ENCODE assay signal across 20 cellular contexts in the genomic region with DNA sequence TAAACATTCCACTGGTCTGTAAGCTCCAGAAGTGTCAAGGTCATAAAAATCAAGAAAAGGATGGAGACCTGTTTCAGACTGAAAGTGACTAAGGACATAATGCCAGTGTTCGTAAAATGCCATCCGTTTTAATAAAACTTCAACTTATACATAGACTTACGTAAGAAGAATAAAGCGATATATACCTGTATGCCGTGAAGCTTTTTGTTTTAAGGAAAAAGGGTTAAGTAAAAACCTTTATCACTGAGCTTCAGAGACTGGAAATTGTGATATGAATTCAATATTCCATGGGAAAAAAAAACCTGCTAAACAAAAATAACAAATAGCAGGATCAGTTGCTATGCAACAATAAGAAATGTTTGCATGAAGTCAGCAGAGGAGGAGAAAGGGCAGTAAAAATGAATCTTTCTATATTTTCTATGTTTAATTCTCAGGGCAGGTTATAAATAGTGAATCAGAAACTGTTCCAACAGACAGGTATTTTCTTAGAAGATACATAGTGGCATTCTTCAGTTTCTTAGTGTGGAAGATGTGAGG. TPM values are rescaled to one million over a fixed set of nuclear protein-coding genes. Genes with fewer than 3 reads are reported as not detected.
DNase-seq lines count a peak whose midpoint lies in the region; ATAC-seq and TF ChIP-seq lines count a peak whose summit lies in the region.
"Had no signal": no experiment of that assay in that cellular context is flagged by ENCODE, and none has a peak within 500 bp of the region (broad histone marks: within the 10 kb centered on the region; RNA-seq: fewer than 3 reads in every experiment).

No MANE protein-coding gene starts in this region.

- H3K27ac ChIP-seq in right atrium auricular region (peak overlapping the region; percentile 46 to 63), right cardiac atrium (ENCODE audit: low read length) (no peak overlapping the region), adrenal gland (peak overlapping the region; percentile 34 to 82 (median 44)), left lung (peak overlapping the region; percentile 3 to 84), thoracic aorta (peak overlapping the region; percentile 23 to 43)
- H3K27ac ChIP-seq: pancreas had no signal

- H3K27me3 ChIP-seq in right atrium auricular region: no peaks in the 10 kb centered on the region
- no peaks in the 10 kb centered on the region for H3K27me3 ChIP-seq in right cardiac atrium (ENCODE audit: control insufficient read depth, insufficient read depth)
- no peaks in the 10 kb centered on the region for H3K27me3 ChIP-seq in adrenal gland
- H3K27me3 ChIP-seq in left lung: no peaks in the 10 kb centered on the region
- H3K27me3 ChIP-seq in thoracic aorta (replicated peaks; ENCODE audit: insufficient read depth): no peaks in the 10 kb centered on the region
- H3K27me3 ChIP-seq: BLaER1 treated with 17β-estradiol and CSF1 and Interleukin-3, amounts not matched to agents 10 nM and 100 nM; pancreas; upper lobe of right lung had no signal

- peaks cover 0 to 71% of the 10 kb centered on the region in 2 donors for H3K4me1 ChIP-seq in right atrium auricular region
- H3K4me1 ChIP-seq in right cardiac atrium (ENCODE audit: control insufficient read depth, insufficient read depth, low read length): peaks cover 14% of the 10 kb centered on the region
- H3K4me1 ChIP-seq in adrenal gland (replicated peaks in 1 of 2): peaks cover 26 to 88% of the 10 kb centered on the region in 2 donors
- H3K4me1 ChIP-seq in left lung: peaks cover 24 to 98% of the 10 kb centered on the region in 2 donors
- H3K4me1 ChIP-seq in thoracic aorta (ENCODE audit: control insufficient read depth in 1 of 2, low read depth in 2 of 2): peaks cover 53 to 94% of the 10 kb centered on the region in 2 donors

- ATAC-seq in right cardiac atrium (no peak), left lung (no peak), thoracic aorta (ENCODE audit: insufficient number of reproducible peaks, low FRiP score, low read depth) (no peak), esophagus mucosa (no peak)
- ATAC-seq: HCT116; stimulated activated naive B cell treated with anti-CD40 and anti-IgM and Interleukin-4, amounts not matched to agents 10 μg/mL and 1 μg/mL and 100 μg/mL, for 72 hours; upper lobe of right lung had no signal

- WGBS in right cardiac atrium: 66% methylated on average over 5 of the region's 5 CpGs
- WGBS in adrenal gland, 4 donors: 48 to 71% (median 66%) methylated on average over 5 of the region's 5 CpGs

- H3K9me3 ChIP-seq in right atrium auricular region: no peaks in the 10 kb centered on the region
- no peaks in the 10 kb centered on the region for H3K9me3 ChIP-seq in right cardiac atrium (ENCODE audit: control insufficient read depth, low read length)
- H3K9me3 ChIP-seq in adrenal gland (replicated peaks in 1 of 3): no peaks in the 10 kb centered on the region
- no peaks in the 10 kb centered on the region for H3K9me3 ChIP-seq in left lung
- no peaks in the 10 kb centered on the region for H3K9me3 ChIP-seq in thoracic aorta
- H3K9me3 ChIP-seq: pancreas, upper lobe of right lung had no signal

- intact Hi-C loops in right cardiac atrium (cut with DNase I) (loop anchor here in 1 of 4 donors (10.0 kb wide), 1 partner anchor 85 kb away; no protein-coding TSS in a partner anchor), adrenal gland (cut with DNase I) (no loop called here), left lung (cut with DNase I) (no loop called here)

- TF ChIP-seq POLR2A in adrenal gland (IDR thresholded peaks at IDR 0.05): no peak

- no peak for TF ChIP-seq CTCF in right atrium auricular region (IDR thresholded peaks at IDR 0.05)
- no peak for TF ChIP-seq CTCF in adrenal gland (IDR thresholded peaks at IDR 0.05)
- TF ChIP-seq CTCF in left lung (IDR thresholded peaks at IDR 0.05): no peak
- TF ChIP-seq CTCF in thoracic aorta (IDR thresholded peaks at IDR 0.05): no peak

- H3K4me3 ChIP-seq in right atrium auricular region (no peak overlapping the region), right cardiac atrium (ENCODE audit: low read length) (no peak overlapping the region), adrenal gland (no peak overlapping the region), left lung (no peak overlapping the region), thoracic aorta (peak overlapping the region; percentile 8)
- H3K4me3 ChIP-seq: BLaER1 treated with 17β-estradiol and CSF1 and Interleukin-3, amounts not matched to agents 10 nM and 100 nM; pancreas; upper lobe of right lung had no signal

- no peaks in the 10 kb centered on the region for H3K36me3 ChIP-seq in right atrium auricular region
- no peaks in the 10 kb centered on the region for H3K36me3 ChIP-seq in adrenal gland (replicated peaks in 1 of 2)
- H3K36me3 ChIP-seq in left lung: no peaks in the 10 kb centered on the region
- no peaks in the 10 kb centered on the region for H3K36me3 ChIP-seq in thoracic aorta
- H3K36me3 ChIP-seq: pancreas, upper lobe of right lung had no signal

- DNase-seq in right atrium auricular region (ENCODE audit: low spot score) (no peak), right cardiac atrium (no peak), adrenal gland (no peak), left lung (no peak), thoracic aorta (ENCODE audit: low spot score) (no peak), NCI-H1930 (lab: John Stamatoyannopoulos, UW) (no peak)
- no peak for DNase-seq in stimulated activated CD4-positive, alpha-beta T cell treated with anti-CD3 and anti-CD28 coated beads, Interleukin-2, amount 100 ng/mL, for 24 hours
- DNase-seq: activated CD4-positive, alpha-beta T cell treated with anti-CD3 and anti-CD28 coated beads, Interleukin-2, amount 10 ng/mL, durations not matched to agents 7 days and 5 days; kidney glomerular epithelial cell; NCI-H1694; NCI-H446 treated with DMSO at 0.1 percent for 48 hours; pancreas; SHP77 treated with DMSO at 0.1 percent for 48 hours; small intestine; stimulated activated naive B cell treated with anti-CD40 and anti-IgM and Interleukin-4, amounts not matched to agents 10 μg/mL and 1 μg/mL and 100 μg/mL, for 72 hours; T1000; upper lobe of right lung had no signal

RNA-seq across cellular contexts. Expression of a gene that starts 42.5 kb away (rescaled TPM):
- 10 to 100 TPM; 23.1 to 26.1 TPM for total RNA-seq in right atrium auricular region
- total RNA-seq in right cardiac atrium: 10 to 100 TPM; 24.5 to 44.7 (median 28.9) TPM
- polyA plus RNA-seq in right cardiac atrium: 11.9 TPM
- 10 to 100 TPM; 28.8 to 82.5 (median 37.7) TPM for total RNA-seq in adrenal gland
- polyA plus RNA-seq in adrenal gland: 10 to 100 TPM; 14.8 to 29.2 (median 18.5) TPM
- total RNA-seq in left lung: 10 to 100 TPM; 33.3 to 34.6 TPM
- total RNA-seq in thoracic aorta: 100 to 1,000 TPM in 1 of 2 donors, 10 to 100 TPM in 1; 35.7 to 153 TPM
- 10.0 TPM for total RNA-seq in esophagus mucosa
